13 cellular contexts compared by ENCODE assay signal in the genomic region with DNA sequence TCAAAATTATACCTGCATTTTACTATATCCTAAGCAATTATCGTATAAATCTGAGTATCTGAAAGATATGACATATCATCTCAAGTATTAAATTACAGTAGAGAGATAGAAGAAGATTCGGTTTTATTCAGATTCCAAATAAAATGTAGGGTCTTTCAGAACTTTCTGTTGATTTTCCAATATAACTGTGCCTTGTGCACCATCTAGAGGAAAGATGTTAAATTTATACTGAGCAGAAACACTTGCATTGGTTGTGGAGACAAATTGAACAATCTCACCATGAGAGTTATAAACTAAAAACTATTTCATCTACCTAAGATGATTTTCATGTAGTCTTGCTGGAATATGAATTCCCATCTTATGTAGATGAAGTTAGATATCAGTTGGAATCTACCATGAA. TPM values are rescaled to one million over a fixed set of nuclear protein-coding genes. Genes with fewer than 3 reads are reported as not detected.
DNase-seq lines count a peak whose midpoint lies in the region; ATAC-seq, FAIRE-seq and TF ChIP-seq lines count a peak whose summit lies in the region.
"Had no signal": no experiment of that assay in that cellular context is flagged by ENCODE, and none has a peak within 500 bp of the region (broad histone marks: within the 10 kb centered on the region; RNA-seq: fewer than 3 reads in every experiment).

No MANE protein-coding gene starts in this region.

- no peak for TF ChIP-seq POLR2A in HepG2 (IDR thresholded peaks at IDR 0.05; ENCODE audit: insufficient read depth in 1 of 2, low read depth in 2 of 2, low read length in 2 of 2)
- TF ChIP-seq POLR2A in right lobe of liver (IDR thresholded peaks at IDR 0.05) = no peak

- TF ChIP-seq EP300 in HepG2 (IDR thresholded peaks at IDR 0.05; ENCODE audit: low read depth in 2 of 2, low read length in 2 of 2) (no peak), HepG2 (CRISPR knock-in tag; IDR thresholded peaks at IDR 0.05; ENCODE audit: borderline replicate concordance) (no peak)

- no peak overlapping the region for H3K4me3 Mint-ChIP-seq in CD8-positive, alpha-beta memory T cell
- H3K4me3 Mint-ChIP-seq: CD4-positive, CD25-positive, alpha-beta regulatory T cell; immature natural killer cell had no signal

- no peaks in the 10 kb centered on the region for H4K20me1 ChIP-seq in HepG2 (ENCODE audit: insufficient read depth, low read length)

- H3K9ac ChIP-seq in HepG2 (ENCODE audit: insufficient read depth, low read depth, low read length) = no peak overlapping the region

- CTCF ChIA-PET in HepG2 (lab: Yijun Ruan, JAX; ENCODE audit: low intra/inter-chr PET ratio, low total read pairs) = no interaction called here
- CTCF ChIA-PET in RWPE1 (lab: Yijun Ruan, JAX) = no interaction called here
- CTCF ChIA-PET in CD8-positive, alpha-beta memory T cell (lab: Charles Lee) = interaction anchor here (1.2 kb wide), 1 partner anchor 9 kb away, joined by 3 read pairs; no protein-coding TSS in a partner anchor

- no peak overlapping the region for H3K27ac Mint-ChIP-seq in CD8-positive, alpha-beta memory T cell
- H3K27ac Mint-ChIP-seq: CD4-positive, CD25-positive, alpha-beta regulatory T cell; immature natural killer cell had no signal

- POLR2A ChIA-PET in HepG2 (lab: Yijun Ruan, JAX) = no interaction called here
- POLR2A ChIA-PET in RWPE1 (lab: Yijun Ruan, JAX; ENCODE audit: low non-redundant PET) = no interaction called here
- POLR2A ChIA-PET in CD8-positive, alpha-beta memory T cell (lab: Charles Lee) = no interaction called here

- H3K36me3 ChIP-seq in HepG2 (replicated peaks in 1 of 2; ENCODE audit: control insufficient read depth in 1 of 2, insufficient read depth in 2 of 2, low read length in 2 of 2) = no peaks in the 10 kb centered on the region
- H3K36me3 ChIP-seq in right lobe of liver = no peaks in the 10 kb centered on the region
- H3K36me3 ChIP-seq in CD8-positive, alpha-beta memory T cell (ENCODE audit: insufficient read depth, low read length) = no peaks in the 10 kb centered on the region

- H3K9me3 Mint-ChIP-seq in CD8-positive, alpha-beta memory T cell = no peaks in the 10 kb centered on the region
- H3K9me3 Mint-ChIP-seq: immature natural killer cell had no signal

- H3K4me1 ChIP-seq in HepG2 (ENCODE audit: insufficient read depth, low read length) = no peaks in the 10 kb centered on the region
- no peaks in the 10 kb centered on the region for H3K4me1 ChIP-seq in right lobe of liver
- H3K4me1 ChIP-seq in foreskin keratinocyte = no peaks in the 10 kb centered on the region
- H3K4me1 ChIP-seq in CD8-positive, alpha-beta memory T cell (ENCODE audit: insufficient read depth, low read length) = no peaks in the 10 kb centered on the region

- no peaks in the 10 kb centered on the region; a peak in 1 of 5 replicates for H3K27me3 ChIP-seq in HepG2 (ENCODE audit: control insufficient read depth in 1 of 2, insufficient read depth in 2 of 2, low read length in 2 of 2)
- H3K27me3 ChIP-seq in right lobe of liver = no peaks in the 10 kb centered on the region
- no peaks in the 10 kb centered on the region for H3K27me3 ChIP-seq in foreskin keratinocyte
- H3K27me3 ChIP-seq in CD8-positive, alpha-beta memory T cell (ENCODE audit: insufficient read depth, low read length, poor library complexity, severe bottlenecking) = no peaks in the 10 kb centered on the region

- H3K27ac ChIP-seq in HepG2 (ENCODE audit: extremely low read length, insufficient read depth, low read length) (no peak overlapping the region), right lobe of liver (no peak overlapping the region), RWPE1 (no peak overlapping the region), foreskin keratinocyte (no peak overlapping the region)
- no peak overlapping the region for H3K27ac ChIP-seq in CD8-positive, alpha-beta memory T cell (ENCODE audit: low read depth, low read length)

- no peak for TF ChIP-seq RAD21 in HepG2 (CRISPR knock-in tag; IDR thresholded peaks at IDR 0.05)

- BruUV-seq in HepG2 (replicated peaks; lab: Mats Ljungman, UMichigan) = no TSS peak

- no peak for TF ChIP-seq CTCF in HepG2 (CRISPR knock-in tag; IDR thresholded peaks at IDR 0.05)
- TF ChIP-seq CTCF in right lobe of liver (IDR thresholded peaks at IDR 0.05) = peak in 2 of 4 donors; percentile 4 to 11
- peak; percentile 17; the same call in 1 of the 2 replicates for TF ChIP-seq CTCF in RWPE1 (conservative IDR thresholded peaks at IDR 0.05; ENCODE audit: low read depth)
- TF ChIP-seq CTCF in foreskin keratinocyte (conservative IDR thresholded peaks at IDR 0.05) = peak; percentile 44

- H3K4me2 ChIP-seq in HepG2 (ENCODE audit: low read depth, low read length) = no peak overlapping the region

- FAIRE-seq in HepG2 (lab: Jason Lieb, UNC) = no peak

- H3K36me3 Mint-ChIP-seq in CD8-positive, alpha-beta memory T cell = no peaks in the 10 kb centered on the region
- H3K36me3 Mint-ChIP-seq: CD4-positive, CD25-positive, alpha-beta regulatory T cell; immature natural killer cell had no signal

- intact Hi-C loops in HepG2 (cut with micrococcal nuclease; ENCODE audit: unreplicated experiment) (loop anchor here (5.0 kb wide), 1 partner anchor 940 kb away; no protein-coding TSS in a partner anchor), right lobe of liver (cut with DNase I) (no loop called here)

- H3K4me3 ChIP-seq in HepG2 (replicated peaks in 1 of 3; ENCODE audit: insufficient read depth in 1 of 3, low read depth in 2 of 3, low read length in 3 of 3) = no peak overlapping the region
- H3K4me3 ChIP-seq in right lobe of liver = no peak overlapping the region
- no peak overlapping the region for H3K4me3 ChIP-seq in CD8-positive, alpha-beta memory T cell (ENCODE audit: low read length)

- no peaks in the 10 kb centered on the region for H3K79me2 ChIP-seq in HepG2 (ENCODE audit: insufficient read depth, low read length)

- H3K9me3 ChIP-seq in HepG2 (ENCODE audit: low read length) = no peaks in the 10 kb centered on the region
- H3K9me3 ChIP-seq in right lobe of liver = peaks cover 0 to 2% (median 0%) of the 10 kb centered on the region in 4 donors
- no peaks in the 10 kb centered on the region for H3K9me3 ChIP-seq in CD8-positive, alpha-beta memory T cell (ENCODE audit: low read length)

- DNase-seq in HepG2 (ENCODE audit: low spot score) (no peak), right lobe of liver (no peak), RWPE1 (ENCODE audit: low spot score) (no peak), foreskin keratinocyte (no peak)
- DNase-seq in CD8-positive, alpha-beta memory T cell = no peak
- DNase-seq: activated CD4-positive, CD25-positive, alpha-beta regulatory T cell treated with anti-CD3 and anti-CD28 coated beads, Interleukin-2, amount 50 U/mL, for 72 hours; activated naive CD4-positive, alpha-beta T cell treated with Interleukin-2 at 50 U/mL for 16 hours; CD4-positive, CD25-positive, alpha-beta regulatory T cell; immature natural killer cell; retina had no signal

- 14% methylated on average over 2 of the region's 2 CpGs for WGBS in HepG2 (ENCODE audit: low lambda C conversion rate)
- 29% methylated on average over 2 of the region's 2 CpGs for WGBS in right lobe of liver (ENCODE audit: insufficient coverage, low coverage, low lambda C conversion rate, missing lambda C conversion rate)

- H2AFZ ChIP-seq in HepG2 (ENCODE audit: low read length) = no peak overlapping the region

- in situ Hi-C loops in HepG2 (cut with HindIII; ENCODE audit: extremely low pct_ligation_motif_present, low pct_unique_long_range_greater_than_20kb) = no loop called here

- H3K4me1 Mint-ChIP-seq in CD8-positive, alpha-beta memory T cell = peaks cover 9 to 10% (median 9%) of the 10 kb centered on the region in 3 donors

- ATAC-seq in HepG2 = no peak
- no peak for ATAC-seq in right lobe of liver
- no peak for ATAC-seq in foreskin keratinocyte
- no peak for ATAC-seq in HG02973 (IDR thresholded peaks at IDR 0.05; ENCODE audit: unreplicated experiment)
- ATAC-seq in GM18868 (IDR thresholded peaks at IDR 0.05; ENCODE audit: unreplicated experiment) = no peak
- no peak for ATAC-seq in HG02970 (IDR thresholded peaks at IDR 0.05; ENCODE audit: low FRiP score, unreplicated experiment)

- H3K27me3 Mint-ChIP-seq in CD8-positive, alpha-beta memory T cell = peaks cover 5 to 28% of the 10 kb centered on the region in 2 donors

RNA-seq across cellular contexts. Expression of a gene that starts 26.8 kb away (rescaled TPM):
- total RNA-seq in HepG2 (2016; rRNA removed; fragmentation: Illumina TruSeq; extraction: Trizol) (24.8 and 27.6 TPM in 2 replicates), right lobe of liver (1 to 10 TPM; 2.6 to 4.7 (median 3.3) TPM), foreskin keratinocyte (9.2 and 11.3 TPM in 2 replicates)
- total RNA-seq in HepG2 (2016; cell fraction: cytosol; rRNA removed; fragmentation: Illumina TruSeq; extraction: Trizol; ENCODE audit: low read depth) = 7.1 and 10.7 TPM in 2 replicates
- 29.5 and 35.3 TPM in 2 replicates for total RNA-seq in HepG2 (2016; cell fraction: insoluble cytoplasmic fraction; rRNA removed; fragmentation: Illumina TruSeq; extraction: Trizol)
- 14.0 and 17.8 TPM in 2 replicates for total RNA-seq in HepG2 (2016; cell fraction: membrane; rRNA removed; fragmentation: Illumina TruSeq; extraction: Trizol)
- 26.6 and 30.2 TPM in 2 replicates for total RNA-seq in HepG2 (2016; cell fraction: nucleus; rRNA removed; fragmentation: Illumina TruSeq; extraction: Trizol)
- polyA plus RNA-seq in HepG2 (2011; rRNA removed) (22.1 and 26.4 TPM in 2 replicates), foreskin keratinocyte (4.6 and 6.2 TPM in 2 replicates)
- 12.7 and 16.8 TPM in 2 replicates for polyA plus RNA-seq in HepG2 (2011; cell fraction: cytosol; rRNA removed)
- 18.7 and 22.0 TPM in 2 replicates for polyA plus RNA-seq in HepG2 (2011; cell fraction: nucleus; rRNA removed)
- 11.0 and 12.2 TPM in 2 replicates for polyA plus RNA-seq in HepG2 (2012)
- polyA plus RNA-seq in HepG2 (2016; cell fraction: cytosol; fragmentation: Illumina TruSeq; extraction: Trizol; ENCODE audit: low read depth) = 1.6 and 1.8 TPM in 2 replicates
- polyA plus RNA-seq in HepG2 (2016; cell fraction: insoluble cytoplasmic fraction; fragmentation: Illumina TruSeq; extraction: Trizol; ENCODE audit: low read depth) = 21.4 and 22.2 TPM in 2 replicates
- 3.8 TPM in 2 replicates for polyA plus RNA-seq in HepG2 (2016; cell fraction: membrane; fragmentation: Illumina TruSeq; extraction: Trizol; ENCODE audit: low read depth)
- 27.2 and 28.0 TPM in 2 replicates for polyA plus RNA-seq in HepG2 (2016; cell fraction: nucleus; fragmentation: Illumina TruSeq; extraction: Trizol; ENCODE audit: insufficient read depth, low read depth)
- polyA minus RNA-seq in HepG2 (2011; rRNA and poly(A)+ RNA removed; ENCODE audit: low replicate concordance) = 12.3 and 24.7 TPM in 2 replicates
- 15.3 and 17.6 TPM in 2 replicates for polyA minus RNA-seq in HepG2 (2011; cell fraction: cytosol; rRNA and poly(A)+ RNA removed)
- 33.7 and 35.9 TPM in 2 replicates for polyA minus RNA-seq in HepG2 (2011; cell fraction: nucleus; rRNA and poly(A)+ RNA removed)
- total RNA-seq in CD8-positive, alpha-beta memory T cell = 10 to 100 TPM; 16.9 to 17.6 TPM
- polyA plus RNA-seq in CD8-positive, alpha-beta memory T cell = 15.5 TPM
